2 cellular contexts compared by ENCODE assay signal in the genomic region with DNA sequence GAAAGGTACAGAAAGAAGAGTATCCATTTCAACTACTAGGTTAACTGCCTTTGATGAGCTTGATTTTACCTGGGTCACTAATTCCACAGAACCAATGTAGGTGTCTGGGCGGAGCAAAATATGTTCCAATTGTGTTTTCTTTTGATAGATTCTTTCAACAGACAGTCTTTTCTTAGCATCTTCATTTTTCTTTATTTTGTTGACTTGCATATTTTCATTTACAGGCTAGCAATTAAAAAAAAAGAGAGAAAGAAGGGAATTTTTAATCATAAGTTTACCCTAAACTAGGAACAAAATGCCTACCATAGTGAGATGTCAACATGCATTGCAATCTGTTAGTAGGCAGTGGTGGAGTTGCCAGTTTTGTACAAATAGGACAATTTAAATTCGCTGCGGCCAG.
TF ChIP-seq lines count a peak whose summit lies in the region.

No MANE protein-coding gene starts in this region.

TF ChIP-seq in A549, 52 proteins besides CTCF, POLR2A, EP300 and RAD21 (continued from another document):
- no peak for TF ChIP-seq CHD4 (IDR thresholded peaks at IDR 0.05; ENCODE audit: borderline replicate concordance)
- TF ChIP-seq, protein P1, sequence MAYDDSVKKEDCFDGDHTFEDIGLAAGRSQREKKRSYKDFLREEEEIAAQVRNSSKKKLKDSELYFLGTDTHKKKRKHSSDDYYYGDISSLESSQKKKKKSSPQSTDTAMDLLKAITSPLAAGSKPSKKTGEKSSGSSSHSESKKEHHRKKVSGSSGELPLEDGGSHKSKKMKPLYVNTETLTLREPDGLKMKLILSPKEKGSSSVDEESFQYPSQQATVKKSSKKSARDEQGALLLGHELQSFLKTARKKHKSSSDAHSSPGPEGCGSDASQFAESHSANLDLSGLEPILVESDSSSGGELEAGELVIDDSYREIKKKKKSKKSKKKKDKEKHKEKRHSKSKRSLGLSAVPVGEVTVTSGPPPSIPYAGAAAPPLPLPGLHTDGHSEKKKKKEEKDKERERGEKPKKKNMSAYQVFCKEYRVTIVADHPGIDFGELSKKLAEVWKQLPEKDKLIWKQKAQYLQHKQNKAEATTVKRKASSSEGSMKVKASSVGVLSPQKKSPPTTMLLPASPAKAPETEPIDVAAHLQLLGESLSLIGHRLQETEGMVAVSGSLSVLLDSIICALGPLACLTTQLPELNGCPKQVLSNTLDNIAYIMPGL (CRISPR knock-in tag; IDR thresholded peaks at IDR 0.05; ENCODE audit: borderline replicate concordance), result no peak
- TF ChIP-seq JUNB (IDR thresholded peaks at IDR 0.05), result no peak
- no peak for TF ChIP-seq KDM5A (IDR thresholded peaks at IDR 0.05)
- TF ChIP-seq, protein P2, sequence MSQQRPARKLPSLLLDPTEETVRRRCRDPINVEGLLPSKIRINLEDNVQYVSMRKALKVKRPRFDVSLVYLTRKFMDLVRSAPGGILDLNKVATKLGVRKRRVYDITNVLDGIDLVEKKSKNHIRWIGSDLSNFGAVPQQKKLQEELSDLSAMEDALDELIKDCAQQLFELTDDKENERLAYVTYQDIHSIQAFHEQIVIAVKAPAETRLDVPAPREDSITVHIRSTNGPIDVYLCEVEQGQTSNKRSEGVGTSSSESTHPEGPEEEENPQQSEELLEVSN (IDR thresholded peaks at IDR 0.05; ENCODE audit: borderline replicate concordance, low read depth), result no peak
- TF ChIP-seq TP53 (CRISPR knock-in tag; IDR thresholded peaks at IDR 0.05), result no peak
- TF ChIP-seq, protein P3, sequence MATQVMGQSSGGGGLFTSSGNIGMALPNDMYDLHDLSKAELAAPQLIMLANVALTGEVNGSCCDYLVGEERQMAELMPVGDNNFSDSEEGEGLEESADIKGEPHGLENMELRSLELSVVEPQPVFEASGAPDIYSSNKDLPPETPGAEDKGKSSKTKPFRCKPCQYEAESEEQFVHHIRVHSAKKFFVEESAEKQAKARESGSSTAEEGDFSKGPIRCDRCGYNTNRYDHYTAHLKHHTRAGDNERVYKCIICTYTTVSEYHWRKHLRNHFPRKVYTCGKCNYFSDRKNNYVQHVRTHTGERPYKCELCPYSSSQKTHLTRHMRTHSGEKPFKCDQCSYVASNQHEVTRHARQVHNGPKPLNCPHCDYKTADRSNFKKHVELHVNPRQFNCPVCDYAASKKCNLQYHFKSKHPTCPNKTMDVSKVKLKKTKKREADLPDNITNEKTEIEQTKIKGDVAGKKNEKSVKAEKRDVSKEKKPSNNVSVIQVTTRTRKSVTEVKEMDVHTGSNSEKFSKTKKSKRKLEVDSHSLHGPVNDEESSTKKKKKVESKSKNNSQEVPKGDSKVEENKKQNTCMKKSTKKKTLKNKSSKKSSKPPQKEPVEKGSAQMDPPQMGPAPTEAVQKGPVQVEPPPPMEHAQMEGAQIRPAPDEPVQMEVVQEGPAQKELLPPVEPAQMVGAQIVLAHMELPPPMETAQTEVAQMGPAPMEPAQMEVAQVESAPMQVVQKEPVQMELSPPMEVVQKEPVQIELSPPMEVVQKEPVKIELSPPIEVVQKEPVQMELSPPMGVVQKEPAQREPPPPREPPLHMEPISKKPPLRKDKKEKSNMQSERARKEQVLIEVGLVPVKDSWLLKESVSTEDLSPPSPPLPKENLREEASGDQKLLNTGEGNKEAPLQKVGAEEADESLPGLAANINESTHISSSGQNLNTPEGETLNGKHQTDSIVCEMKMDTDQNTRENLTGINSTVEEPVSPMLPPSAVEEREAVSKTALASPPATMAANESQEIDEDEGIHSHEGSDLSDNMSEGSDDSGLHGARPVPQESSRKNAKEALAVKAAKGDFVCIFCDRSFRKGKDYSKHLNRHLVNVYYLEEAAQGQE (IDR thresholded peaks at IDR 0.05), result no peak
- TF ChIP-seq GATA3 (IDR thresholded peaks at IDR 0.05; ENCODE audit: borderline replicate concordance), result 0 out of 2 replicates have a peak, but pooled peaks have one; percentile 13

TF ChIP-seq in GM23338, 12 proteins besides CTCF, POLR2A, EP300 and RAD21 (continued from another document):
- TF ChIP-seq CREB1 (CRISPR knock-in tag; IDR thresholded peaks at IDR 0.05; ENCODE audit: low read depth), result no peak
